In the genomic region with DNA sequence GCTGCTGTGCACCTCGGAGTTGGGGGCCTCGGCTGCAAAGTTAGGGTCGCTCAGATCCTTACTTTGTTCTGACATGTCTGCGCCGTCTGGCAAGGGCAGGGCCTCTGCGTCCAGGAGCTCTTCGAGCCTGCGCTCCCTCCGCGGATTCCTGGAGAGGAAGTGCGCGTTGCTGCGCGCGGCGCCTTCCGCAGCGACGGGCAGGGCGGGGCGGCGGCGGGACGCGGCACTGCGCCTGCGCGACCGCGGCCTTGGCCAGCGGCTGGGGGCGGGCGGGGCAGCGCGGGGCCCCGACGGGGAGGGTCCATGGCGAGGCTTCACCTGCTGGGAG, we compare ENCODE assay signal across 3 cellular contexts.
TF ChIP-seq lines count a peak whose summit lies in the region.

A gene with protein sequence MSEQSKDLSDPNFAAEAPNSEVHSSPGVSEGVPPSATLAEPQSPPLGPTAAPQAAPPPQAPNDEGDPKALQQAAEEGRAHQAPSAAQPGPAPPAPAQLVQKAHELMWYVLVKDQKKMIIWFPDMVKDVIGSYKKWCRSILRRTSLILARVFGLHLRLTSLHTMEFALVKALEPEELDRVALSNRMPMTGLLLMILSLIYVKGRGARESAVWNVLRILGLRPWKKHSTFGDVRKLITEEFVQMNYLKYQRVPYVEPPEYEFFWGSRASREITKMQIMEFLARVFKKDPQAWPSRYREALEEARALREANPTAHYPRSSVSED (minus strand): TSS at position 163 of the 328 bp plus-strand sequence. CDS start 88 bp downstream, at position 75.

TF ChIP-seq in liver, 16 proteins besides CTCF, POLR2A, EP300 and RAD21:
- no peak for TF ChIP-seq ZBTB33 (IDR thresholded peaks at IDR 0.05)
- no peak for TF ChIP-seq GABPA (IDR thresholded peaks at IDR 0.05 in 1 of 2, conservative IDR thresholded peaks at IDR 0.05 in 1 of 2)
- no peak for TF ChIP-seq FOXA1 (IDR thresholded peaks at IDR 0.05)
- no peak for TF ChIP-seq REST (IDR thresholded peaks at IDR 0.05)
- TF ChIP-seq ATF3 (IDR thresholded peaks at IDR 0.05), result no peak
- no peak for TF ChIP-seq JUND (IDR thresholded peaks at IDR 0.05)
- no peak for TF ChIP-seq NR2F2 (IDR thresholded peaks at IDR 0.05)
- no peak for TF ChIP-seq EGR1 (IDR thresholded peaks at IDR 0.05; ENCODE audit: low read depth in 2 of 2)
- TF ChIP-seq HNF4G (IDR thresholded peaks at IDR 0.05), result no peak
- no peak for TF ChIP-seq TAF1 (conservative IDR thresholded peaks at IDR 0.05)
- no peak for TF ChIP-seq HNF4A (conservative IDR thresholded peaks at IDR 0.05)

TF ChIP-seq in HepG2, 621 proteins besides CTCF, POLR2A, EP300 and RAD21:
- TF ChIP-seq, protein P1, sequence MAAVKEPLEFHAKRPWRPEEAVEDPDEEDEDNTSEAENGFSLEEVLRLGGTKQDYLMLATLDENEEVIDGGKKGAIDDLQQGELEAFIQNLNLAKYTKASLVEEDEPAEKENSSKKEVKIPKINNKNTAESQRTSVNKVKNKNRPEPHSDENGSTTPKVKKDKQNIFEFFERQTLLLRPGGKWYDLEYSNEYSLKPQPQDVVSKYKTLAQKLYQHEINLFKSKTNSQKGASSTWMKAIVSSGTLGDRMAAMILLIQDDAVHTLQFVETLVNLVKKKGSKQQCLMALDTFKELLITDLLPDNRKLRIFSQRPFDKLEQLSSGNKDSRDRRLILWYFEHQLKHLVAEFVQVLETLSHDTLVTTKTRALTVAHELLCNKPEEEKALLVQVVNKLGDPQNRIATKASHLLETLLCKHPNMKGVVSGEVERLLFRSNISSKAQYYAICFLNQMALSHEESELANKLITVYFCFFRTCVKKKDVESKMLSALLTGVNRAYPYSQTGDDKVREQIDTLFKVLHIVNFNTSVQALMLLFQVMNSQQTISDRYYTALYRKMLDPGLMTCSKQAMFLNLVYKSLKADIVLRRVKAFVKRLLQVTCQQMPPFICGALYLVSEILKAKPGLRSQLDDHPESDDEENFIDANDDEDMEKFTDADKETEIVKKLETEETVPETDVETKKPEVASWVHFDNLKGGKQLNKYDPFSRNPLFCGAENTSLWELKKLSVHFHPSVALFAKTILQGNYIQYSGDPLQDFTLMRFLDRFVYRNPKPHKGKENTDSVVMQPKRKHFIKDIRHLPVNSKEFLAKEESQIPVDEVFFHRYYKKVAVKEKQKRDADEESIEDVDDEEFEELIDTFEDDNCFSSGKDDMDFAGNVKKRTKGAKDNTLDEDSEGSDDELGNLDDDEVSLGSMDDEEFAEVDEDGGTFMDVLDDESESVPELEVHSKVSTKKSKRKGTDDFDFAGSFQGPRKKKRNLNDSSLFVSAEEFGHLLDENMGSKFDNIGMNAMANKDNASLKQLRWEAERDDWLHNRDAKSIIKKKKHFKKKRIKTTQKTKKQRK (IDR thresholded peaks at IDR 0.05; ENCODE audit: low read length), result no peak
- TF ChIP-seq ARNT2 (CRISPR knock-in tag; IDR thresholded peaks at IDR 0.05; ENCODE audit: low read depth) (no peak), PCBP2 (optimal IDR thresholded peaks at IDR 0.05; ENCODE audit: low read depth, low read length, poor library complexity, severe bottlenecking) (no peak), ZNF296 (CRISPR knock-in tag; conservative IDR thresholded peaks at IDR 0.05) (no peak), SOX5 (CRISPR knock-in tag; IDR thresholded peaks at IDR 0.05; ENCODE audit: borderline replicate concordance) (no peak), HNF4G (IDR thresholded peaks at IDR 0.05; ENCODE audit: borderline replicate concordance, low read depth, low read length) (no peak), HNF4G (CRISPR knock-in tag; IDR thresholded peaks at IDR 0.05; ENCODE audit: borderline replicate concordance, low read depth) (no peak), ZNF790 (CRISPR knock-in tag; IDR thresholded peaks at IDR 0.05; ENCODE audit: borderline replicate concordance) (no peak), ZNF333 (CRISPR knock-in tag; IDR thresholded peaks at IDR 0.05; ENCODE audit: borderline replicate concordance) (no peak), MYNN (CRISPR knock-in tag; IDR thresholded peaks at IDR 0.05; ENCODE audit: low read depth) (no peak), ZNF788 (CRISPR knock-in tag; IDR thresholded peaks at IDR 0.05; ENCODE audit: borderline replicate concordance) (no peak), CBX5 (CRISPR knock-in tag; IDR thresholded peaks at IDR 0.05; ENCODE audit: borderline replicate concordance) (no peak), CENPX (CRISPR knock-in tag; IDR thresholded peaks at IDR 0.05) (no peak), SKIL (CRISPR knock-in tag; IDR thresholded peaks at IDR 0.05; ENCODE audit: borderline replicate concordance) (no peak), ZNF34 (CRISPR knock-in tag; IDR thresholded peaks at IDR 0.05; ENCODE audit: borderline replicate concordance) (no peak), ZNF749 (CRISPR knock-in tag; IDR thresholded peaks at IDR 0.05; ENCODE audit: borderline replicate concordance) (no peak), NRL (CRISPR knock-in tag; IDR thresholded peaks at IDR 0.05; ENCODE audit: borderline replicate concordance) (no peak)
- TF ChIP-seq, protein P2, sequence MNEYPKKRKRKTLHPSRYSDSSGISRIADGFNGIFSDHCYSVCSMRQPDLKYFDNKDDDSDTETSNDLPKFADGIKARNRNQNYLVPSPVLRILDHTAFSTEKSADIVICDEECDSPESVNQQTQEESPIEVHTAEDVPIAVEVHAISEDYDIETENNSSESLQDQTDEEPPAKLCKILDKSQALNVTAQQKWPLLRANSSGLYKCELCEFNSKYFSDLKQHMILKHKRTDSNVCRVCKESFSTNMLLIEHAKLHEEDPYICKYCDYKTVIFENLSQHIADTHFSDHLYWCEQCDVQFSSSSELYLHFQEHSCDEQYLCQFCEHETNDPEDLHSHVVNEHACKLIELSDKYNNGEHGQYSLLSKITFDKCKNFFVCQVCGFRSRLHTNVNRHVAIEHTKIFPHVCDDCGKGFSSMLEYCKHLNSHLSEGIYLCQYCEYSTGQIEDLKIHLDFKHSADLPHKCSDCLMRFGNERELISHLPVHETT (CRISPR knock-in tag; conservative IDR thresholded peaks at IDR 0.05), result no peak

TF ChIP-seq in endothelial cell of umbilical vein, 7 proteins besides CTCF, POLR2A, EP300 and RAD21:
- no peak for TF ChIP-seq FOS (IDR thresholded peaks at IDR 0.05; ENCODE audit: borderline replicate concordance, insufficient read depth, low read length)
- TF ChIP-seq EZH2 (IDR thresholded peaks at IDR 0.05; ENCODE audit: borderline replicate concordance, low read depth, low read length, severe bottlenecking), result no peak
- TF ChIP-seq, protein P3, sequence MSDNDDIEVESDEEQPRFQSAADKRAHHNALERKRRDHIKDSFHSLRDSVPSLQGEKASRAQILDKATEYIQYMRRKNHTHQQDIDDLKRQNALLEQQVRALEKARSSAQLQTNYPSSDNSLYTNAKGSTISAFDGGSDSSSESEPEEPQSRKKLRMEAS (IDR thresholded peaks at IDR 0.05; ENCODE audit: insufficient read depth, insufficient read length), result no peak
- TF ChIP-seq JUN (IDR thresholded peaks at IDR 0.05; ENCODE audit: borderline replicate concordance, insufficient read depth, insufficient read length, low read depth), result no peak
- TF ChIP-seq MYC (IDR thresholded peaks at IDR 0.05; ENCODE audit: low read depth, low read length), result no peak
- no peak for TF ChIP-seq GATA2 (IDR thresholded peaks at IDR 0.05; ENCODE audit: insufficient read depth, insufficient read length, low read depth, low read length)
- TF ChIP-seq POLR2AphosphoS5 (IDR thresholded peaks at IDR 0.05; ENCODE audit: insufficient read depth, low read depth, low read length), result no peak
